ENCODE assay signal across 8 cellular contexts in genomic region chr3:115839246-115839645, GRCh38.
"Had no signal": no experiment of that assay in that cellular context is flagged by ENCODE, and none has a peak within 500 bp of the region (broad histone marks: within the 10 kb centered on the region; RNA-seq: fewer than 3 reads in every experiment).

No MANE protein-coding gene starts in this region.

- DNase-seq: GM23248, GOT3, H7, H9, HCEC 1CT, HFFc6 had no signal

- H3K9me3 ChIP-seq: HAP-1 had no signal

- H3K36me3 ChIP-seq: HAP-1 had no signal

- H3K27ac ChIP-seq: GM23248 had no signal

- H3K4me1 ChIP-seq: HAP-1 had no signal

- H3K4me3 ChIP-seq: GM23248, GM23338, HAP-1 had no signal

- H3K9ac ChIP-seq: GM23248 had no signal
